18 cellular contexts compared by ENCODE assay signal in genomic region chr17:30950189-30950588, GRCh38. TPM values are rescaled to one million over a fixed set of nuclear protein-coding genes. Genes with fewer than 3 reads are reported as not detected.
DNase-seq lines count a peak whose midpoint lies in the region; ATAC-seq and TF ChIP-seq lines count a peak whose summit lies in the region.
"Had no signal": no experiment of that assay in that cellular context is flagged by ENCODE, and none has a peak within 500 bp of the region (broad histone marks: within the 10 kb centered on the region; RNA-seq: fewer than 3 reads in every experiment).

No MANE protein-coding gene starts in this region.

- H3K27ac ChIP-seq in heart left ventricle (peak overlapping the region in 10 of 12 donors; percentile 1 to 94 (median 49)), esophagus squamous epithelium (peak overlapping the region in 3 of 4 donors; percentile 10 to 35 (median 21)), muscle layer of duodenum (ENCODE audit: low read length) (peak overlapping the region; percentile 42), upper lobe of left lung (peak overlapping the region in 3 of 4 donors; percentile 30 to 66 (median 50)), neuronal stem cell (replicated peaks; ENCODE audit: low read length) (no peak overlapping the region)
- H3K27ac ChIP-seq: HL-60, neutrophil had no signal

- no peak overlapping the region for H2AK5ac ChIP-seq in neuronal stem cell (ENCODE audit: low read depth, low read length)

- no peak overlapping the region for H2BK5ac ChIP-seq in neuronal stem cell (ENCODE audit: low read length)

- no peak overlapping the region for H2BK120ac ChIP-seq in neuronal stem cell (ENCODE audit: low read depth, low read length)

- no peak for DNase-seq in heart left ventricle
- no peak for DNase-seq in left cardiac atrium
- no peak for DNase-seq in esophagus squamous epithelium (lab: John Stamatoyannopoulos, UW)
- no peak for DNase-seq in upper lobe of left lung
- no peak for DNase-seq in middle frontal gyrus (ENCODE audit: extremely low spot score, low spot score)
- DNase-seq in neuronal stem cell (ENCODE audit: low spot score), result no peak
- DNase-seq: 8988T; activated naive CD8-positive, alpha-beta T cell treated with anti-CD3 and anti-CD28 coated beads for 36 hours; effector memory CD8-positive, alpha-beta T cell; NCI-H1417 treated with DMSO at 0.1 percent for 48 hours; stimulated activated CD4-positive, alpha-beta T cell treated with anti-CD3 and anti-CD28 coated beads, Interleukin-12 subunit alpha, Interleukin-12 subunit beta, amount 100 ng/mL, for 4 hours; stimulated activated naive CD8-positive, alpha-beta T cell treated with anti-CD3 and anti-CD28 coated beads, Interleukin-15, amount 100 ng/mL, for 72 hours; trophoblast cell had no signal

- no peak for TF ChIP-seq CTCF in heart left ventricle (IDR thresholded peaks at IDR 0.05)
- TF ChIP-seq CTCF in esophagus squamous epithelium (IDR thresholded peaks at IDR 0.05), result no peak
- no peak for TF ChIP-seq CTCF in upper lobe of left lung (IDR thresholded peaks at IDR 0.05)

- no peak overlapping the region for H3K4ac ChIP-seq in neuronal stem cell (ENCODE audit: low read length)

- H3K14ac ChIP-seq in neuronal stem cell (ENCODE audit: low read length), result no peak overlapping the region

- 85 to 91% (median 87%) methylated on average over 5 of the region's 5 CpGs for WGBS in heart left ventricle, 4 donors
- 83 to 86% methylated on average over 2 to 5 of the region's 5 CpGs for WGBS in esophagus squamous epithelium, 2 donors
- 87 to 93% methylated on average over 4 to 5 of the region's 5 CpGs for WGBS in upper lobe of left lung, 2 donors
- WGBS in neuronal stem cell (ENCODE audit: extremely low coverage in 2 of 2, insufficient read length in 2 of 2, insufficient replicate concordance in 1 of 2), 2 donors, result no CpG with 5 or more reads among the region's 5 CpGs

- intact Hi-C loops in heart left ventricle (cut with DNase I), result no loop called here
- intact Hi-C loops in left cardiac atrium (cut with DNase I), result no loop called here
- intact Hi-C loops in esophagus squamous epithelium (cut with DNase I), result no loop called here

- H3K23ac ChIP-seq in neuronal stem cell (ENCODE audit: low read depth, low read length, poor library complexity), result no peak overlapping the region

- H3K36me3 ChIP-seq in heart left ventricle, result peaks cover 0 to 38% (median 0%) of the 10 kb centered on the region in 9 donors
- no peaks in the 10 kb centered on the region for H3K36me3 ChIP-seq in esophagus squamous epithelium
- no peaks in the 10 kb centered on the region for H3K36me3 ChIP-seq in muscle layer of duodenum (ENCODE audit: control insufficient read depth in 1 of 2, insufficient read depth in 2 of 2, low read length in 2 of 2)
- peaks cover 0 to under 1% (median 0%) of the 10 kb centered on the region in 4 donors for H3K36me3 ChIP-seq in upper lobe of left lung
- H3K36me3 ChIP-seq in neuronal stem cell (replicated peaks in 1 of 2; ENCODE audit: control insufficient read depth in 2 of 2, insufficient read depth in 2 of 2, low read length in 2 of 2), result no peaks in the 10 kb centered on the region
- H3K36me3 ChIP-seq: BE2C, neutrophil had no signal

- H3K18ac ChIP-seq in neuronal stem cell (ENCODE audit: low read length), result no peak overlapping the region

- no peak overlapping the region for H4K91ac ChIP-seq in neuronal stem cell (ENCODE audit: low read depth, low read length, poor library complexity)

- ATAC-seq in heart left ventricle (no peak), left cardiac atrium (no peak), upper lobe of left lung (ENCODE audit: low FRiP score in 2 of 2) (no peak), GM21381 (IDR thresholded peaks at IDR 0.05; ENCODE audit: unreplicated experiment) (no peak)
- ATAC-seq: effector memory CD8-positive, alpha-beta T cell; stimulated activated naive CD8-positive, alpha-beta T cell treated with anti-CD3 and anti-CD28 coated beads, Interleukin-15, amount 100 ng/mL, for 72 hours had no signal

- H3K4me1 ChIP-seq in heart left ventricle, result peaks cover 0 to 49% (median 5%) of the 10 kb centered on the region in 12 donors
- H3K4me1 ChIP-seq in esophagus squamous epithelium, result peaks cover 0 to 10% (median 0%) of the 10 kb centered on the region in 3 donors
- H3K4me1 ChIP-seq in muscle layer of duodenum (ENCODE audit: control insufficient read depth in 1 of 2, insufficient read depth in 2 of 2, low read length in 2 of 2), result peaks cover 0 to 10% of the 10 kb centered on the region in 2 donors
- peaks cover 7 to 26% (median 18%) of the 10 kb centered on the region in 4 donors for H3K4me1 ChIP-seq in upper lobe of left lung
- no peaks in the 10 kb centered on the region for H3K4me1 ChIP-seq in neuronal stem cell (ENCODE audit: control insufficient read depth in 2 of 2, insufficient read depth in 1 of 2, low read depth in 1 of 2, low read length in 2 of 2)
- H3K4me1 ChIP-seq: BE2C had no signal

- TF ChIP-seq EP300 in upper lobe of left lung (IDR thresholded peaks at IDR 0.05), result no peak

- H3K79me1 ChIP-seq in neuronal stem cell (ENCODE audit: low read depth, low read length), result no peaks in the 10 kb centered on the region

- H2BK12ac ChIP-seq in neuronal stem cell (ENCODE audit: low read length), result no peak overlapping the region

- TF ChIP-seq POLR2A in heart left ventricle (IDR thresholded peaks at IDR 0.05) (no peak), esophagus squamous epithelium (IDR thresholded peaks at IDR 0.05) (no peak), upper lobe of left lung (IDR thresholded peaks at IDR 0.05) (no peak)

- no peak overlapping the region for H2AFZ ChIP-seq in neuronal stem cell (ENCODE audit: low read length)

- H3K4me2 ChIP-seq in neuronal stem cell (ENCODE audit: insufficient read depth, low read length, poor library complexity, severe bottlenecking), result no peak overlapping the region

- H3K9me3 ChIP-seq in heart left ventricle, result no peaks in the 10 kb centered on the region
- H3K9me3 ChIP-seq in esophagus squamous epithelium, result no peaks in the 10 kb centered on the region
- H3K9me3 ChIP-seq in muscle layer of duodenum (ENCODE audit: control insufficient read depth in 1 of 2, low read length in 2 of 2), result no peaks in the 10 kb centered on the region
- no peaks in the 10 kb centered on the region for H3K9me3 ChIP-seq in upper lobe of left lung
- H3K9me3 ChIP-seq in neuronal stem cell (replicated peaks in 1 of 2; ENCODE audit: control insufficient read depth in 2 of 2, insufficient read depth in 1 of 2, low read depth in 1 of 2, low read length in 2 of 2), result no peaks in the 10 kb centered on the region
- H3K9me3 ChIP-seq: BE2C, neutrophil had no signal

- H3K4me3 ChIP-seq in heart left ventricle, result no peak overlapping the region
- no peak overlapping the region for H3K4me3 ChIP-seq in esophagus squamous epithelium
- no peak overlapping the region for H3K4me3 ChIP-seq in muscle layer of duodenum (ENCODE audit: low read depth in 1 of 2, low read length in 2 of 2)
- no peak overlapping the region for H3K4me3 ChIP-seq in upper lobe of left lung
- H3K4me3 ChIP-seq in neuronal stem cell (ENCODE audit: low read length in 2 of 2), result no peak overlapping the region

- H2BK15ac ChIP-seq in neuronal stem cell (ENCODE audit: low read length), result no peak overlapping the region

- H3K27me3 ChIP-seq in heart left ventricle (no peaks in the 10 kb centered on the region), esophagus squamous epithelium (no peaks in the 10 kb centered on the region), muscle layer of duodenum (ENCODE audit: low read depth, low read length) (no peaks in the 10 kb centered on the region), upper lobe of left lung (no peaks in the 10 kb centered on the region), neuronal stem cell (ENCODE audit: control insufficient read depth in 3 of 3, insufficient read depth in 3 of 3, low read depth in 1 of 3, low read length in 3 of 3) (peaks cover 0 to 2% (median 0%) of the 10 kb centered on the region in 3 experiments)
- H3K27me3 ChIP-seq: BE2C, neutrophil had no signal

- no peak overlapping the region for H4K8ac ChIP-seq in neuronal stem cell (ENCODE audit: low read depth, low read length)

- H3K9ac ChIP-seq in neuronal stem cell (ENCODE audit: low read depth, low read length, poor library complexity), result no peak overlapping the region

RNA-seq across cellular contexts. Expression of gene RNF135, which starts 20.6 kb away (rescaled TPM):
- total RNA-seq in heart left ventricle (10 to 100 TPM in 2 of 9 donors, 1 to 10 TPM in 7; 3.9 to 19.1 (median 5.6) TPM), left cardiac atrium (10 to 100 TPM in 1 of 2 donors, 1 to 10 TPM in 1; 8.8 to 12.0 TPM), esophagus squamous epithelium (10 to 100 TPM; 19.7 to 27.1 (median 21.9) TPM), upper lobe of left lung (10 to 100 TPM; 24.9 to 70.2 (median 32.5) TPM)
- polyA plus RNA-seq in heart left ventricle, result 1 to 10 TPM; 3.9 TPM
- 6.9 TPM for polyA plus RNA-seq in neuronal stem cell (2013, experiment 1 of 2)
- 6.6 TPM for polyA plus RNA-seq in neuronal stem cell (2013, experiment 2 of 2)

RNA-seq across cellular contexts. Expression of gene ADAP2, which starts 28.4 kb away (rescaled TPM):
- total RNA-seq in heart left ventricle (10 to 100 TPM in 4 of 9 donors, 1 to 10 TPM in 5; 3.1 to 43.5 (median 8.3) TPM), left cardiac atrium (10 to 100 TPM; 11.0 to 19.4 TPM), esophagus squamous epithelium (10 to 100 TPM in 1 of 4 donors, 1 to 10 TPM in 3; 3.0 to 15.0 (median 9.4) TPM), upper lobe of left lung (10 to 100 TPM; 15.8 to 54.5 (median 25.2) TPM)
- 1 to 10 TPM; 3.5 to 4.5 TPM for polyA plus RNA-seq in heart left ventricle
- 1.5 TPM for polyA plus RNA-seq in neuronal stem cell (2013, experiment 1 of 2)
- polyA plus RNA-seq in neuronal stem cell (2013, experiment 2 of 2), result 2.3 TPM

RNA-seq across cellular contexts. Expression of gene TEFM, which starts 44.2 kb away (rescaled TPM):
- total RNA-seq in heart left ventricle (10 to 100 TPM in 8 of 9 donors, 1 to 10 TPM in 1; 5.2 to 22.9 (median 13.1) TPM), left cardiac atrium (10 to 100 TPM; 11.4 to 14.6 TPM), esophagus squamous epithelium (10 to 100 TPM in 2 of 4 donors, 1 to 10 TPM in 2; 3.6 to 17.0 (median 9.2) TPM), upper lobe of left lung (10 to 100 TPM in 3 of 6 donors, 1 to 10 TPM in 3; 3.4 to 77.5 (median 9.2) TPM)
- 10 to 100 TPM in 1 of 2 donors, 1 to 10 TPM in 1; 7.7 to 30.1 TPM for polyA plus RNA-seq in heart left ventricle
- polyA plus RNA-seq in neuronal stem cell (2013, experiment 1 of 2), result 10.7 TPM
- 12.8 TPM for polyA plus RNA-seq in neuronal stem cell (2013, experiment 2 of 2)
